In the genomic region with DNA sequence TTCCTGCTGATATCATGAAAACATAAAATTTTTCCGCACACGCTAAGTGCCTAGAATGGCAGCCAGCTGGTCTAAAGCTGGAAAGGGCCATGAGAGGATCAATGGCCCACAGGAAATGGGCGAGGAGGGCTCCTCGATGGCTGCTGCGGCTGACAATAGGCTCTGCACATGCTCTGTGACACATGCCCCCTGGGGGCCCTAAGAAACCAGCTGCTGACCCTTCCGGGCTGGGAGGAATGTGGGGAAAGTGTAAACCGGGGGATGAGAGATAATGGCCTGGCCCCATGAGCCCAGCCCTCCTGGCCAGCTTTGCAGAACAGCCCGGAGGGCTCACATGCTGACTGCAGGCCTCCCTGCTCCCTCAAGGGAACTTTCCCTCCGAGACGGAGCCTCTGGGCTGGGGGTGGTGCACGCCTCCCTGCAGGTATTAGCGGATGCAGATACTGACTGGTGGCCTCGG, we compare ENCODE assay signal across 2 cellular contexts.
TF ChIP-seq lines count a peak whose summit lies in the region.

No MANE protein-coding gene starts in this region.

TF ChIP-seq in liver, 16 proteins besides CTCF, POLR2A, EP300 and RAD21:
- TF ChIP-seq, protein P1, sequence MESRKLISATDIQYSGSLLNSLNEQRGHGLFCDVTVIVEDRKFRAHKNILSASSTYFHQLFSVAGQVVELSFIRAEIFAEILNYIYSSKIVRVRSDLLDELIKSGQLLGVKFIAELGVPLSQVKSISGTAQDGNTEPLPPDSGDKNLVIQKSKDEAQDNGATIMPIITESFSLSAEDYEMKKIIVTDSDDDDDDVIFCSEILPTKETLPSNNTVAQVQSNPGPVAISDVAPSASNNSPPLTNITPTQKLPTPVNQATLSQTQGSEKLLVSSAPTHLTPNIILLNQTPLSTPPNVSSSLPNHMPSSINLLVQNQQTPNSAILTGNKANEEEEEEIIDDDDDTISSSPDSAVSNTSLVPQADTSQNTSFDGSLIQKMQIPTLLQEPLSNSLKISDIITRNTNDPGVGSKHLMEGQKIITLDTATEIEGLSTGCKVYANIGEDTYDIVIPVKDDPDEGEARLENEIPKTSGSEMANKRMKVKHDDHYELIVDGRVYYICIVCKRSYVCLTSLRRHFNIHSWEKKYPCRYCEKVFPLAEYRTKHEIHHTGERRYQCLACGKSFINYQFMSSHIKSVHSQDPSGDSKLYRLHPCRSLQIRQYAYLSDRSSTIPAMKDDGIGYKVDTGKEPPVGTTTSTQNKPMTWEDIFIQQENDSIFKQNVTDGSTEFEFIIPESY (IDR thresholded peaks at IDR 0.05) = no peak
- TF ChIP-seq NR2F2 (IDR thresholded peaks at IDR 0.05) = peak; percentile 74
- TF ChIP-seq, protein P2, sequence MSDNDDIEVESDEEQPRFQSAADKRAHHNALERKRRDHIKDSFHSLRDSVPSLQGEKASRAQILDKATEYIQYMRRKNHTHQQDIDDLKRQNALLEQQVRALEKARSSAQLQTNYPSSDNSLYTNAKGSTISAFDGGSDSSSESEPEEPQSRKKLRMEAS (IDR thresholded peaks at IDR 0.05) = no peak
- no peak for TF ChIP-seq RXRA (IDR thresholded peaks at IDR 0.05)
- TF ChIP-seq TAF1 (conservative IDR thresholded peaks at IDR 0.05) = no peak
- TF ChIP-seq, protein P3, sequence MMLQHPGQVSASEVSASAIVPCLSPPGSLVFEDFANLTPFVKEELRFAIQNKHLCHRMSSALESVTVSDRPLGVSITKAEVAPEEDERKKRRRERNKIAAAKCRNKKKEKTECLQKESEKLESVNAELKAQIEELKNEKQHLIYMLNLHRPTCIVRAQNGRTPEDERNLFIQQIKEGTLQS (IDR thresholded peaks at IDR 0.05) = no peak
TF ChIP-seq in liver: peak in this region for 1.

TF ChIP-seq in HepG2, 621 proteins besides CTCF, POLR2A, EP300 and RAD21 (continued from another document):
- TF ChIP-seq, protein P4, sequence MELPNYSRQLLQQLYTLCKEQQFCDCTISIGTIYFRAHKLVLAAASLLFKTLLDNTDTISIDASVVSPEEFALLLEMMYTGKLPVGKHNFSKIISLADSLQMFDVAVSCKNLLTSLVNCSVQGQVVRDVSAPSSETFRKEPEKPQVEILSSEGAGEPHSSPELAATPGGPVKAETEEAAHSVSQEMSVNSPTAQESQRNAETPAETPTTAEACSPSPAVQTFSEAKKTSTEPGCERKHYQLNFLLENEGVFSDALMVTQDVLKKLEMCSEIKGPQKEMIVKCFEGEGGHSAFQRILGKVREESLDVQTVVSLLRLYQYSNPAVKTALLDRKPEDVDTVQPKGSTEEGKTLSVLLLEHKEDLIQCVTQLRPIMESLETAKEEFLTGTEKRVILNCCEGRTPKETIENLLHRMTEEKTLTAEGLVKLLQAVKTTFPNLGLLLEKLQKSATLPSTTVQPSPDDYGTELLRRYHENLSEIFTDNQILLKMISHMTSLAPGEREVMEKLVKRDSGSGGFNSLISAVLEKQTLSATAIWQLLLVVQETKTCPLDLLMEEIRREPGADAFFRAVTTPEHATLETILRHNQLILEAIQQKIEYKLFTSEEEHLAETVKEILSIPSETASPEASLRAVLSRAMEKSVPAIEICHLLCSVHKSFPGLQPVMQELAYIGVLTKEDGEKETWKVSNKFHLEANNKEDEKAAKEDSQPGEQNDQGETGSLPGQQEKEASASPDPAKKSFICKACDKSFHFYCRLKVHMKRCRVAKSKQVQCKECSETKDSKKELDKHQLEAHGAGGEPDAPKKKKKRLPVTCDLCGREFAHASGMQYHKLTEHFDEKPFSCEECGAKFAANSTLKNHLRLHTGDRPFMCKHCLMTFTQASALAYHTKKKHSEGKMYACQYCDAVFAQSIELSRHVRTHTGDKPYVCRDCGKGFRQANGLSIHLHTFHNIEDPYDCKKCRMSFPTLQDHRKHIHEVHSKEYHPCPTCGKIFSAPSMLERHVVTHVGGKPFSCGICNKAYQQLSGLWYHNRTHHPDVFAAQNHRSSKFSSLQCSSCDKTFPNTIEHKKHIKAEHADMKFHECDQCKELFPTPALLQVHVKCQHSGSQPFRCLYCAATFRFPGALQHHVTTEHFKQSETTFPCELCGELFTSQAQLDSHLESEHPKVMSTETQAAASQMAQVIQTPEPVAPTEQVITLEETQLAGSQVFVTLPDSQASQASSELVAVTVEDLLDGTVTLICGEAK (IDR thresholded peaks at IDR 0.05) = no peak
- TF ChIP-seq, protein P4 (CRISPR knock-in tag; IDR thresholded peaks at IDR 0.05) = no peak
- TF ChIP-seq FLYWCH1 (CRISPR knock-in tag; IDR thresholded peaks at IDR 0.05) (no peak), ZNF10 (CRISPR knock-in tag; IDR thresholded peaks at IDR 0.05; ENCODE audit: borderline replicate concordance, low read depth) (no peak), ZNF569 (CRISPR knock-in tag; IDR thresholded peaks at IDR 0.05; ENCODE audit: borderline replicate concordance) (no peak), SOX6 (IDR thresholded peaks at IDR 0.05) (no peak), SOX6 (CRISPR knock-in tag; IDR thresholded peaks at IDR 0.05) (no peak), ZMAT3 (CRISPR knock-in tag; conservative IDR thresholded peaks at IDR 0.05) (no peak), ZNF768 (CRISPR knock-in tag; IDR thresholded peaks at IDR 0.05) (no peak)
- TF ChIP-seq, protein P5, sequence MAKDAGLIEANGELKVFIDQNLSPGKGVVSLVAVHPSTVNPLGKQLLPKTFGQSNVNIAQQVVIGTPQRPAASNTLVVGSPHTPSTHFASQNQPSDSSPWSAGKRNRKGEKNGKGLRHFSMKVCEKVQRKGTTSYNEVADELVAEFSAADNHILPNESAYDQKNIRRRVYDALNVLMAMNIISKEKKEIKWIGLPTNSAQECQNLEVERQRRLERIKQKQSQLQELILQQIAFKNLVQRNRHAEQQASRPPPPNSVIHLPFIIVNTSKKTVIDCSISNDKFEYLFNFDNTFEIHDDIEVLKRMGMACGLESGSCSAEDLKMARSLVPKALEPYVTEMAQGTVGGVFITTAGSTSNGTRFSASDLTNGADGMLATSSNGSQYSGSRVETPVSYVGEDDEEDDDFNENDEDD (CRISPR knock-in tag; IDR thresholded peaks at IDR 0.05; ENCODE audit: borderline replicate concordance) = no peak
- TF ChIP-seq, protein P6, sequence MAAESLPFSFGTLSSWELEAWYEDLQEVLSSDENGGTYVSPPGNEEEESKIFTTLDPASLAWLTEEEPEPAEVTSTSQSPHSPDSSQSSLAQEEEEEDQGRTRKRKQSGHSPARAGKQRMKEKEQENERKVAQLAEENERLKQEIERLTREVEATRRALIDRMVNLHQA (CRISPR knock-in tag; IDR thresholded peaks at IDR 0.05) = no peak
